Comparison of ENCODE assay signal across 8 cellular contexts in genomic region chr9:113410207-113411158, GRCh38. TPM values are rescaled to one million over a fixed set of nuclear protein-coding genes. Genes with fewer than 3 reads are reported as not detected.
A peak's percentile ranks its signal among the peaks of the same experiment; 100 is the strongest.
DNase-seq lines count a peak whose midpoint lies in the region; ATAC-seq and TF ChIP-seq lines count a peak whose summit lies in the region.

C9orf43 (plus strand) TSS chr9:113410747; CDS start chr9:113413494, 2,747 bp downstream.
POLE3 (minus strand) TSS chr9:113410675; CDS start chr9:113410293, 382 bp downstream.

- H3K4me1 Mint-ChIP-seq in IgD-negative memory B cell: peaks cover 7 to 22% (median 9%) of the 10 kb centered on the region in 3 donors

- ATAC-seq in GM21576 (IDR thresholded peaks at IDR 0.05; ENCODE audit: unreplicated experiment): peak; percentile 88

- H3K9me3 Mint-ChIP-seq in IgD-negative memory B cell: no peaks in the 10 kb centered on the region

- TF ChIP-seq POLR2A in erythroblast (IDR thresholded peaks at IDR 0.05; ENCODE audit: low read length): peak; percentile 88

- H3K27ac ChIP-seq in mucosa of rectum (ENCODE audit: low read depth in 2 of 2, low read length in 2 of 2): peak within 1 kb of the TSS; percentile 97 to 98

- H3K27ac Mint-ChIP-seq in IgD-negative memory B cell: peak within 1 kb of the TSS; percentile 92 to 100 (median 100)

- H3K4me1 ChIP-seq in mucosa of rectum (ENCODE audit: control insufficient read depth in 2 of 2, insufficient read depth in 2 of 2, low read length in 2 of 2): peaks cover 8 to 15% of the 10 kb centered on the region in 2 donors

- no peaks in the 10 kb centered on the region for H3K27me3 ChIP-seq in mucosa of rectum (ENCODE audit: control insufficient read depth in 2 of 2, insufficient read depth in 2 of 2, low read length in 2 of 2)

- H3K4me3 Mint-ChIP-seq in IgD-negative memory B cell: peak within 1 kb of the TSS; percentile 86 to 100 (median 98)

- no peaks in the 10 kb centered on the region for H3K36me3 Mint-ChIP-seq in IgD-negative memory B cell

- H3K27me3 Mint-ChIP-seq in IgD-negative memory B cell: no peaks in the 10 kb centered on the region

- peak within 1 kb of the TSS; percentile 76 to 94 for H3K9ac ChIP-seq in mucosa of rectum (ENCODE audit: low read depth in 1 of 2, low read length in 2 of 2)

- peak within 1 kb of the TSS; percentile 94 to 97 for H3K4me3 ChIP-seq in mucosa of rectum (ENCODE audit: low read length in 2 of 2)

- no peaks in the 10 kb centered on the region for H3K9me3 ChIP-seq in mucosa of rectum (ENCODE audit: control insufficient read depth in 2 of 2, low read length in 2 of 2)

- peaks cover 18% of the 10 kb centered on the region in 2 donors for H3K36me3 ChIP-seq in mucosa of rectum (ENCODE audit: control insufficient read depth in 2 of 2, insufficient read depth in 2 of 2, low read length in 2 of 2)

- DNase-seq in DMS153 (lab: John Stamatoyannopoulos, UW) (peak; percentile 86), OCI-M1 (lab: John Stamatoyannopoulos, UW) (peak; percentile 98), erythroblast (lab: John Stamatoyannopoulos, UW) (peak; percentile 97 to 98)
- peak; percentile 95 for DNase-seq in activated T-cell treated with anti-CD3 and anti-CD28 coated beads, Interleukin-2, amount 50 U/mL, for 1 hour
- peak; percentile 87 to 88 for DNase-seq in stimulated activated CD8-positive, alpha-beta memory T cell treated with anti-CD3 and anti-CD28 coated beads, Interleukin-4, amount 100 ng/mL, for 4 hours (ENCODE audit: low read depth in 2 of 2, low spot score in 1 of 2)

RNA-seq across cellular contexts. Expression of gene C9orf43, which starts in this region (rescaled TPM):
- not detected for polyA plus RNA-seq in IgD-negative memory B cell

RNA-seq across cellular contexts. Expression of gene POLE3, which starts in this region (rescaled TPM):
- polyA plus RNA-seq in IgD-negative memory B cell: 83.2 TPM

Comparison
In these comparisons a context has a peak if more than half of its experiments do, and no peak if none do; other contexts are left out.
1. Peak in every context shown above with its lines: DNase-seq, ATAC-seq, H3K4me3 ChIP-seq and H3K27ac ChIP-seq.